ENCODE assay signal across 20 cellular contexts in the genomic region with DNA sequence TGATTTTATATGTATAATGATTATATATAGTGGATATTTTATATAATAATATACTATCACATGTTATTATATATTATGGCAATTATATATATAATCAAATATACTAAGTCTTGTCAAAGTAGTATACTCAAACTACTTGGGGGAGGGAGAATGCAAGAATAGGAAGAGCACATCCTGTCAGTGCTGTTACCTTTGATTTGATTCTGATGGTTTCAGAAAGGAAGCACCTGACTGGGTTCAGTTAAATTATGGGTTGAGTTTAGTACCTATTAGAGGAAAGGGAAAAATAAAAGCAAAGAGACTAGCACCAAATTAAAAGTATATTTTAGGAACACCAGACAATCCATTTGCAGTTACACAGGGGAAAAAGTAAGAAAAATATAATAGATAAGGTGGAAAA.
DNase-seq lines count a peak whose midpoint lies in the region; ATAC-seq and TF ChIP-seq lines count a peak whose summit lies in the region.
"Had no signal": no experiment of that assay in that cellular context is flagged by ENCODE, and none has a peak within 500 bp of the region (broad histone marks: within the 10 kb centered on the region; RNA-seq: fewer than 3 reads in every experiment).

No MANE protein-coding gene starts in this region.

- no peaks in the 10 kb centered on the region for H3K9me3 ChIP-seq in adrenal gland (replicated peaks in 1 of 3)
- no peaks in the 10 kb centered on the region; the same call in 1 of the 2 replicates for H3K9me3 ChIP-seq in BE2C
- H3K9me3 ChIP-seq: testis had no signal

- H3K27me3 ChIP-seq in adrenal gland (no peaks in the 10 kb centered on the region), BE2C (no peaks in the 10 kb centered on the region)
- H3K27me3 ChIP-seq: hepatocyte, testis had no signal

- intact Hi-C loops in adrenal gland (cut with DNase I) = no loop called here

- H3K4me1 ChIP-seq in adrenal gland (replicated peaks in 1 of 2) (no peaks in the 10 kb centered on the region), BE2C (no peaks in the 10 kb centered on the region)
- H3K4me1 ChIP-seq: testis had no signal

- no peak for TF ChIP-seq POLR2A in adrenal gland (IDR thresholded peaks at IDR 0.05)

- H3K4me3 ChIP-seq in adrenal gland = no peak overlapping the region
- no peak overlapping the region for H3K4me3 ChIP-seq in BE2C (ENCODE audit: low read depth, low read length)
- H3K4me3 ChIP-seq: hepatocyte, smooth muscle cell, testis had no signal

- H3K36me3 ChIP-seq in adrenal gland (replicated peaks in 1 of 2) = no peaks in the 10 kb centered on the region
- H3K36me3 ChIP-seq in BE2C = no peaks in the 10 kb centered on the region

- ATAC-seq in GM18858 (IDR thresholded peaks at IDR 0.05; ENCODE audit: unreplicated experiment) (peak; percentile 55), GM21515 (IDR thresholded peaks at IDR 0.05; ENCODE audit: unreplicated experiment) (peak; percentile 64), HG02938 (IDR thresholded peaks at IDR 0.05; ENCODE audit: unreplicated experiment) (peak; percentile 59), HG03575 (IDR thresholded peaks at IDR 0.05; ENCODE audit: extremely low read depth, insufficient number of reproducible peaks, low FRiP score, unreplicated experiment) (peak; percentile 63)
- ATAC-seq: naive thymus-derived CD8-positive, alpha-beta T cell had no signal

- DNase-seq in superior temporal gyrus (ENCODE audit: extremely low spot score) (no peak), NOMO-1 treated with DMSO at 0.1 percent for 48 hours (lab: John Stamatoyannopoulos, UW; ENCODE audit: unreplicated experiment) (no peak), adrenal gland (no peak), BE2C (no peak)
- DNase-seq: activated CD4-positive, alpha-beta T cell treated with anti-CD3 and anti-CD28 coated beads for 48 hours; activated CD8-positive, alpha-beta memory T cell treated with anti-CD3 and anti-CD28 coated beads, Interleukin-2, amount 50 U/mL, for 4 hours; naive thymus-derived CD8-positive, alpha-beta T cell; NCI-H2171; NCI-H774; stimulated activated CD4-positive, alpha-beta T cell treated with anti-CD3 and anti-CD28 coated beads, Interleukin-4, amount 100 ng/mL, for 4 hours; stimulated activated CD8-positive, alpha-beta memory T cell treated with anti-CD3 and anti-CD28 coated beads, Interleukin-4, amount 100 ng/mL, for 48 hours; SW 1271; testis had no signal

- H3K27ac ChIP-seq in adrenal gland = no peak overlapping the region
- H3K27ac ChIP-seq: hepatocyte, RWPE1, testis had no signal

- no peak for TF ChIP-seq CTCF in adrenal gland (IDR thresholded peaks at IDR 0.05)
- no peak for TF ChIP-seq CTCF in BE2C (IDR thresholded peaks at IDR 0.05; ENCODE audit: low read depth, low read length)
